Comparison of ENCODE assay signal across 1 cellular context in the genomic region with DNA sequence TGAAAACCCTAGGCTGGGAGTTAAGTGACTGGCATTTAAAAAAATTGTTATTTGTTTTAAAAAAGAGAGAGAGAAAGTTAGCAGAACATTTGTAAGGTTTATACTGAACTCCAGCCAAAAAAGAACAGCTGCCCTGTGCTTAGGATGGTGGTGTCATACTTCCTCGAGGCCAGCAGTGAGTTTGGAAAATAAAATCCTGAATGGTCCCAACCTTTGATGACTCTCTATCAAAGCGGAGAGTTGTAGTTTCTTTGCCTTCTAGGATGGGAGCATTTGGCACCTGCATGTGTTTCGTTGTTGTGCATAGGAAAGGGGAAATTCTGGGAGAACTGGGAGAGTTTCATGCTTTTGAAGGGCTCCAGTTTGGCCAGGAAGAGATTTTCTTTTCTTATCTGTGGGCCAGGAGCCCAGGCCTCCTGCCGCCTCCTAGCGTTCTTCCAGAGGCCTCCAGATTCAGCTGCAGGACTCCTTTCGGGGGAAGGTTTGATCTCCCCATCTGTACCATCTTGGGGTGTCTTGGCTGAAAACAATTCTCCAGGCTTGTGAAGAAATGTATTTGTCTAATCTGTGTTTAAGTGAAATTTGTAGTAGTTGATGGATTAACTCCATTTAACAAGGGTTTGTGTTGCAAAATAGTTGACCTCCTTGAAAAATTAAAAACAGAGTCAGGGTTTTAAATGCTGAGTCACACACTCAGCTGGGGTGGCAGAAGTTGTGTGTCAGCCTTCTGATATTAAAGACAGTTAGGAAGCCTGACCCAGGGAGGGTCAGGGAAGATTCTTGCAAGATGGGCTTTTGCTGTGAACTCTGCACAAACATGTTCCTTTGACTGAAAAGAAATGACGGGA.
A peak's percentile ranks its signal among the peaks of the same experiment; 100 is the strongest.
TF ChIP-seq lines count a peak whose summit lies in the region.

No MANE protein-coding gene starts in this region.

TF ChIP-seq in K562, 482 proteins besides CTCF, POLR2A, EP300 and RAD21 (continued from another document and continues in another):
- TF ChIP-seq, protein P1, sequence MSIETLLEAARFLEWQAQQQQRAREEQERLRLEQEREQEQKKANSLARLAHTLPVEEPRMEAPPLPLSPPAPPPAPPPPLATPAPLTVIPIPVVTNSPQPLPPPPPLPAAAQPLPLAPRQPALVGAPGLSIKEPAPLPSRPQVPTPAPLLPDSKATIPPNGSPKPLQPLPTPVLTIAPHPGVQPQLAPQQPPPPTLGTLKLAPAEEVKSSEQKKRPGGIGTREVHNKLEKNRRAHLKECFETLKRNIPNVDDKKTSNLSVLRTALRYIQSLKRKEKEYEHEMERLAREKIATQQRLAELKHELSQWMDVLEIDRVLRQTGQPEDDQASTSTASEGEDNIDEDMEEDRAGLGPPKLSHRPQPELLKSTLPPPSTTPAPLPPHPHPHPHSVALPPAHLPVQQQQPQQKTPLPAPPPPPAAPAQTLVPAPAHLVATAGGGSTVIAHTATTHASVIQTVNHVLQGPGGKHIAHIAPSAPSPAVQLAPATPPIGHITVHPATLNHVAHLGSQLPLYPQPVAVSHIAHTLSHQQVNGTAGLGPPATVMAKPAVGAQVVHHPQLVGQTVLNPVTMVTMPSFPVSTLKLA (conservative IDR thresholded peaks at IDR 0.05) = no peak
- TF ChIP-seq ZNF274 (IDR thresholded peaks at IDR 0.05; ENCODE audit: borderline replicate concordance, low read depth, low read length) (no peak), PHF21A (IDR thresholded peaks at IDR 0.05; ENCODE audit: borderline replicate concordance, low read depth) (no peak), NFXL1 (CRISPR knock-in tag; IDR thresholded peaks at IDR 0.05) (no peak), TRIM28 (IDR thresholded peaks at IDR 0.05) (no peak), ZNF175 (CRISPR knock-in tag; IDR thresholded peaks at IDR 0.05; ENCODE audit: low read depth) (no peak), HEY1 (CRISPR knock-in tag; IDR thresholded peaks at IDR 0.05; ENCODE audit: borderline replicate concordance) (no peak), MXI1 (IDR thresholded peaks at IDR 0.05; ENCODE audit: low read depth, low read length) (no peak), ARHGAP35 (IDR thresholded peaks at IDR 0.05; ENCODE audit: partially characterized antibody) (no peak), CEBPG (CRISPR knock-in tag; IDR thresholded peaks at IDR 0.05) (no peak), CEBPG (tag; conservative IDR thresholded peaks at IDR 0.05 in 1 of 2, IDR thresholded peaks at IDR 0.05 in 1 of 2) (0 out of 4 replicates have a peak, but pooled peaks of 1 of the 2 experiments have one; percentile 14), JUNB (CRISPR knock-in tag; conservative IDR thresholded peaks at IDR 0.05) (no peak), GTF2A2 (tag; IDR thresholded peaks at IDR 0.05) (no peak), ZNF134 (CRISPR knock-in tag; conservative IDR thresholded peaks at IDR 0.05) (no peak), ZNF282 (CRISPR knock-in tag; IDR thresholded peaks at IDR 0.05) (no peak), TGIF2 (CRISPR knock-in tag; IDR thresholded peaks at IDR 0.05) (no peak), POLR3G (IDR thresholded peaks at IDR 0.05; ENCODE audit: extremely low read depth, insufficient read length, insufficient replicate concordance) (no peak), FOXA3 (CRISPR knock-in tag; conservative IDR thresholded peaks at IDR 0.05 in 1 of 2, IDR thresholded peaks at IDR 0.05 in 1 of 2) (no peak), ZNF408 (CRISPR knock-in tag; IDR thresholded peaks at IDR 0.05; ENCODE audit: low read depth) (no peak), POLR3A (IDR thresholded peaks at IDR 0.05; ENCODE audit: borderline replicate concordance, extremely low read depth, insufficient read depth, insufficient read length) (no peak), ZNF263 (CRISPR knock-in tag; IDR thresholded peaks at IDR 0.05; ENCODE audit: borderline replicate concordance) (no peak), OTX1 (CRISPR knock-in tag; IDR thresholded peaks at IDR 0.05) (no peak), WHSC1 (IDR thresholded peaks at IDR 0.05; ENCODE audit: low read length) (no peak), NFE2 (IDR thresholded peaks at IDR 0.05; ENCODE audit: low read depth) (peak; percentile 81), MTF1 (CRISPR knock-in tag; IDR thresholded peaks at IDR 0.05; ENCODE audit: borderline replicate concordance) (no peak), SP2 (IDR thresholded peaks at IDR 0.05; ENCODE audit: extremely low read depth, low read depth, low read length, poor library complexity, severe bottlenecking) (no peak), ZNF79 (CRISPR knock-in tag; IDR thresholded peaks at IDR 0.05; ENCODE audit: low read depth) (no peak), TEAD2 (tag; IDR thresholded peaks at IDR 0.05) (no peak), DIDO1 (tag; IDR thresholded peaks at IDR 0.05; ENCODE audit: low read depth) (no peak), BACH1 (tag; IDR thresholded peaks at IDR 0.05) (peak; percentile 90), ZNF121 (CRISPR knock-in tag; conservative IDR thresholded peaks at IDR 0.05) (no peak), ZNF785 (CRISPR knock-in tag; IDR thresholded peaks at IDR 0.05) (no peak), SMARCA4 (IDR thresholded peaks at IDR 0.05) (no peak), POU5F1 (IDR thresholded peaks at IDR 0.05; ENCODE audit: borderline replicate concordance, low read depth, low read length, partially characterized antibody) (no peak), IFI16 (CRISPR knock-in tag; IDR thresholded peaks at IDR 0.05) (no peak), CBX8 (IDR thresholded peaks at IDR 0.05; ENCODE audit: borderline replicate concordance, extremely low read depth, low read depth, low read length, poor library complexity, severe bottlenecking) (no peak), TAL1 (IDR thresholded peaks at IDR 0.05) (no peak), NR2C1 (IDR thresholded peaks at IDR 0.05) (no peak), NR2C1 (tag; IDR thresholded peaks at IDR 0.05) (no peak), MAFG (tag; conservative IDR thresholded peaks at IDR 0.05) (peak; percentile 97), RNF2 (IDR thresholded peaks at IDR 0.05) (no peak), RFX5 (IDR thresholded peaks at IDR 0.05; ENCODE audit: low read depth, low read length) (no peak)
- TF ChIP-seq, protein P2, sequence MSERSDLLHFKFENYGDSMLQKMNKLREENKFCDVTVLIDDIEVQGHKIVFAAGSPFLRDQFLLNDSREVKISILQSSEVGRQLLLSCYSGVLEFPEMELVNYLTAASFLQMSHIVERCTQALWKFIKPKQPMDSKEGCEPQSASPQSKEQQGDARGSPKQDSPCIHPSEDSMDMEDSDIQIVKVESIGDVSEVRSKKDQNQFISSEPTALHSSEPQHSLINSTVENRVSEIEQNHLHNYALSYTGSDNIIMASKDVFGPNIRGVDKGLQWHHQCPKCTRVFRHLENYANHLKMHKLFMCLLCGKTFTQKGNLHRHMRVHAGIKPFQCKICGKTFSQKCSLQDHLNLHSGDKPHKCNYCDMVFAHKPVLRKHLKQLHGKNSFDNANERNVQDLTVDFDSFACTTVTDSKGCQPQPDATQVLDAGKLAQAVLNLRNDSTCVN (CRISPR knock-in tag; IDR thresholded peaks at IDR 0.05) = no peak
- TF ChIP-seq, protein P3, sequence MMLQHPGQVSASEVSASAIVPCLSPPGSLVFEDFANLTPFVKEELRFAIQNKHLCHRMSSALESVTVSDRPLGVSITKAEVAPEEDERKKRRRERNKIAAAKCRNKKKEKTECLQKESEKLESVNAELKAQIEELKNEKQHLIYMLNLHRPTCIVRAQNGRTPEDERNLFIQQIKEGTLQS (IDR thresholded peaks at IDR 0.05) = no peak
- TF ChIP-seq, protein P3 (CRISPR knock-in tag; conservative IDR thresholded peaks at IDR 0.05) = no peak
- TF ChIP-seq, protein P4, sequence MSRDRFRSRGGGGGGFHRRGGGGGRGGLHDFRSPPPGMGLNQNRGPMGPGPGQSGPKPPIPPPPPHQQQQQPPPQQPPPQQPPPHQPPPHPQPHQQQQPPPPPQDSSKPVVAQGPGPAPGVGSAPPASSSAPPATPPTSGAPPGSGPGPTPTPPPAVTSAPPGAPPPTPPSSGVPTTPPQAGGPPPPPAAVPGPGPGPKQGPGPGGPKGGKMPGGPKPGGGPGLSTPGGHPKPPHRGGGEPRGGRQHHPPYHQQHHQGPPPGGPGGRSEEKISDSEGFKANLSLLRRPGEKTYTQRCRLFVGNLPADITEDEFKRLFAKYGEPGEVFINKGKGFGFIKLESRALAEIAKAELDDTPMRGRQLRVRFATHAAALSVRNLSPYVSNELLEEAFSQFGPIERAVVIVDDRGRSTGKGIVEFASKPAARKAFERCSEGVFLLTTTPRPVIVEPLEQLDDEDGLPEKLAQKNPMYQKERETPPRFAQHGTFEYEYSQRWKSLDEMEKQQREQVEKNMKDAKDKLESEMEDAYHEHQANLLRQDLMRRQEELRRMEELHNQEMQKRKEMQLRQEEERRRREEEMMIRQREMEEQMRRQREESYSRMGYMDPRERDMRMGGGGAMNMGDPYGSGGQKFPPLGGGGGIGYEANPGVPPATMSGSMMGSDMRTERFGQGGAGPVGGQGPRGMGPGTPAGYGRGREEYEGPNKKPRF (IDR thresholded peaks at IDR 0.05; ENCODE audit: low read depth, low read length) = no peak
- TF ChIP-seq, protein P5, sequence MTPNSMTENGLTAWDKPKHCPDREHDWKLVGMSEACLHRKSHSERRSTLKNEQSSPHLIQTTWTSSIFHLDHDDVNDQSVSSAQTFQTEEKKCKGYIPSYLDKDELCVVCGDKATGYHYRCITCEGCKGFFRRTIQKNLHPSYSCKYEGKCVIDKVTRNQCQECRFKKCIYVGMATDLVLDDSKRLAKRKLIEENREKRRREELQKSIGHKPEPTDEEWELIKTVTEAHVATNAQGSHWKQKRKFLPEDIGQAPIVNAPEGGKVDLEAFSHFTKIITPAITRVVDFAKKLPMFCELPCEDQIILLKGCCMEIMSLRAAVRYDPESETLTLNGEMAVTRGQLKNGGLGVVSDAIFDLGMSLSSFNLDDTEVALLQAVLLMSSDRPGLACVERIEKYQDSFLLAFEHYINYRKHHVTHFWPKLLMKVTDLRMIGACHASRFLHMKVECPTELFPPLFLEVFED (CRISPR knock-in tag; conservative IDR thresholded peaks at IDR 0.05) = no peak
- TF ChIP-seq, protein P6, sequence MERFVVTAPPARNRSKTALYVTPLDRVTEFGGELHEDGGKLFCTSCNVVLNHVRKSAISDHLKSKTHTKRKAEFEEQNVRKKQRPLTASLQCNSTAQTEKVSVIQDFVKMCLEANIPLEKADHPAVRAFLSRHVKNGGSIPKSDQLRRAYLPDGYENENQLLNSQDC (CRISPR knock-in tag; IDR thresholded peaks at IDR 0.05) = no peak
- TF ChIP-seq, protein P7, sequence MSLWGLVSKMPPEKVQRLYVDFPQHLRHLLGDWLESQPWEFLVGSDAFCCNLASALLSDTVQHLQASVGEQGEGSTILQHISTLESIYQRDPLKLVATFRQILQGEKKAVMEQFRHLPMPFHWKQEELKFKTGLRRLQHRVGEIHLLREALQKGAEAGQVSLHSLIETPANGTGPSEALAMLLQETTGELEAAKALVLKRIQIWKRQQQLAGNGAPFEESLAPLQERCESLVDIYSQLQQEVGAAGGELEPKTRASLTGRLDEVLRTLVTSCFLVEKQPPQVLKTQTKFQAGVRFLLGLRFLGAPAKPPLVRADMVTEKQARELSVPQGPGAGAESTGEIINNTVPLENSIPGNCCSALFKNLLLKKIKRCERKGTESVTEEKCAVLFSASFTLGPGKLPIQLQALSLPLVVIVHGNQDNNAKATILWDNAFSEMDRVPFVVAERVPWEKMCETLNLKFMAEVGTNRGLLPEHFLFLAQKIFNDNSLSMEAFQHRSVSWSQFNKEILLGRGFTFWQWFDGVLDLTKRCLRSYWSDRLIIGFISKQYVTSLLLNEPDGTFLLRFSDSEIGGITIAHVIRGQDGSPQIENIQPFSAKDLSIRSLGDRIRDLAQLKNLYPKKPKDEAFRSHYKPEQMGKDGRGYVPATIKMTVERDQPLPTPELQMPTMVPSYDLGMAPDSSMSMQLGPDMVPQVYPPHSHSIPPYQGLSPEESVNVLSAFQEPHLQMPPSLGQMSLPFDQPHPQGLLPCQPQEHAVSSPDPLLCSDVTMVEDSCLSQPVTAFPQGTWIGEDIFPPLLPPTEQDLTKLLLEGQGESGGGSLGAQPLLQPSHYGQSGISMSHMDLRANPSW (CRISPR knock-in tag; IDR thresholded peaks at IDR 0.05) = no peak
- TF ChIP-seq, protein P8, sequence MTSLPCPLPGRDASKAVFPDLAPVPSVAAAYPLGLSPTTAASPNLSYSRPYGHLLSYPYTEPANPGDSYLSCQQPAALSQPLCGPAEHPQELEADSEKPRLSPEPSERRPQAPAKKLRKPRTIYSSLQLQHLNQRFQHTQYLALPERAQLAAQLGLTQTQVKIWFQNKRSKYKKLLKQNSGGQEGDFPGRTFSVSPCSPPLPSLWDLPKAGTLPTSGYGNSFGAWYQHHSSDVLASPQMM (CRISPR knock-in tag; IDR thresholded peaks at IDR 0.05) = no peak
- TF ChIP-seq, protein P9, sequence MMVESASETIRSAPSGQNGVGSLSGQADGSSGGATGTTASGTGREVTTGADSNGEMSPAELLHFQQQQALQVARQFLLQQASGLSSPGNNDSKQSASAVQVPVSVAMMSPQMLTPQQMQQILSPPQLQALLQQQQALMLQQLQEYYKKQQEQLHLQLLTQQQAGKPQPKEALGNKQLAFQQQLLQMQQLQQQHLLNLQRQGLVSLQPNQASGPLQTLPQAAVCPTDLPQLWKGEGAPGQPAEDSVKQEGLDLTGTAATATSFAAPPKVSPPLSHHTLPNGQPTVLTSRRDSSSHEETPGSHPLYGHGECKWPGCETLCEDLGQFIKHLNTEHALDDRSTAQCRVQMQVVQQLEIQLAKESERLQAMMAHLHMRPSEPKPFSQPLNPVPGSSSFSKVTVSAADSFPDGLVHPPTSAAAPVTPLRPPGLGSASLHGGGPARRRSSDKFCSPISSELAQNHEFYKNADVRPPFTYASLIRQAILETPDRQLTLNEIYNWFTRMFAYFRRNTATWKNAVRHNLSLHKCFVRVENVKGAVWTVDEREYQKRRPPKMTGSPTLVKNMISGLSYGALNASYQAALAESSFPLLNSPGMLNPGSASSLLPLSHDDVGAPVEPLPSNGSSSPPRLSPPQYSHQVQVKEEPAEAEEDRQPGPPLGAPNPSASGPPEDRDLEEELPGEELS (CRISPR knock-in tag; IDR thresholded peaks at IDR 0.05; ENCODE audit: borderline replicate concordance) = no peak
- TF ChIP-seq, protein P10, sequence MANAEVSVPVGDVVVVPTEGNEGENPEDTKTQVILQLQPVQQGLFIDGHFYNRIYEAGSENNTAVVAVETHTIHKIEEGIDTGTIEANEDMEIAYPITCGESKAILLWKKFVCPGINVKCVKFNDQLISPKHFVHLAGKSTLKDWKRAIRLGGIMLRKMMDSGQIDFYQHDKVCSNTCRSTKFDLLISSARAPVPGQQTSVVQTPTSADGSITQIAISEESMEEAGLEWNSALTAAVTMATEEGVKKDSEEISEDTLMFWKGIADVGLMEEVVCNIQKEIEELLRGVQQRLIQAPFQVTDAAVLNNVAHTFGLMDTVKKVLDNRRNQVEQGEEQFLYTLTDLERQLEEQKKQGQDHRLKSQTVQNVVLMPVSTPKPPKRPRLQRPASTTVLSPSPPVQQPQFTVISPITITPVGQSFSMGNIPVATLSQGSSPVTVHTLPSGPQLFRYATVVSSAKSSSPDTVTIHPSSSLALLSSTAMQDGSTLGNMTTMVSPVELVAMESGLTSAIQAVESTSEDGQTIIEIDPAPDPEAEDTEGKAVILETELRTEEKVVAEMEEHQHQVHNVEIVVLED (CRISPR knock-in tag; IDR thresholded peaks at IDR 0.05) = no peak
